Comparison of ENCODE assay signal across 8 cellular contexts in the genomic region with DNA sequence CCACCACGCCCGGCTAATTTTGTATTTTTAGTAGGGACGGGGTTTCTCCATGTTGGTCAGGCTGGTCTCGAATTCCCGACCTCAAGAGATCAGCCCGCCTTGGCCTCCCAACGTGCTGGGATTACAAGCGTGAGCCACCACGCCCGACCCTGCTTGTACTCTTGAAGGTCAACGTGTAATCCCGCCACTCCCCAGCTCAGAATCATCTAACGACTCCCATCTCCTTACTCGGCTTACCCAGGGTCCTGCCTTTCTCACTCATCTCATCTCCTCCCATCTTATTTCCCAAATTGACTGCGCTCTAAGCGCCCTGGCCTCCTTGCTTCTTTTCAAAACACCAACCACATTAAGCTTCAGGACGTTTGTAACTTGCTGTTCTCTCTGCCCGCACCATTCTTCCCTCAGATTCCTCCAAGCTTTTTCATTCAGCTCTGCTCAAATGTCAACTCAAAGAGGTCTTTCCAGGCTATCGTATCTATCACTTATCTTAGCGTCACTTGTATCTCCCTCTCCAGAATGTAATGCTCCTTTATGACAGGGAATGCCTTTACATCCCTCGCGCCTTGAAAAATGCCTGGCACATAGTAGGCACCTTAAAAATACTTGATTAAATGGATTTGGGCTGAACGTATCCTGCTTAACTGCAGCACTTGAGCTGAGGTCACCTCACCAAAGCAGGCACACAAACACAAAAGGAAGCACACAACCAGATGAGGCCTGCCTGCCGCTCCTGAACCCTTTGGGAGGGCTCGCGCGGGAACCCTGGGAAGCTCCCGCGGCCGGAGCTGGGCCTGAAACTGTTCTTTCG. TPM values are rescaled to one million over a fixed set of nuclear protein-coding genes. Genes with fewer than 3 reads are reported as not detected.
A peak's percentile ranks its signal among the peaks of the same experiment; 100 is the strongest.
DNase-seq lines count a peak whose midpoint lies in the region; ATAC-seq, FAIRE-seq and TF ChIP-seq lines count a peak whose summit lies in the region.

No MANE protein-coding gene starts in this region.

- no peak for TF ChIP-seq RAD21 in GM12878 (IDR thresholded peaks at IDR 0.05; ENCODE audit: insufficient read depth, low read depth, low read length)

- H3K27ac ChIP-seq in KOPT-K1 (ENCODE audit: low read depth, low read length, poor library complexity, severe bottlenecking) (peak overlapping the region; percentile 96), GM12878 (ENCODE audit: control insufficient read depth, insufficient read depth) (peak overlapping the region; percentile 95), temporal lobe (ENCODE audit: low read depth, low read length) (peak overlapping the region; percentile 97)

- H3K27me3 ChIP-seq in GM12878 (replicated peaks in 1 of 2; ENCODE audit: control insufficient read depth in 2 of 2, insufficient read depth in 2 of 2, low read length in 1 of 2), result no peaks in the 10 kb centered on the region

- H3K36me3 ChIP-seq in KOPT-K1 (ENCODE audit: insufficient read depth, low read length) (peaks cover 8% of the 10 kb centered on the region), GM12878 (ENCODE audit: control insufficient read depth in 2 of 2, insufficient read depth in 2 of 2, low read length in 1 of 2) (no peaks in the 10 kb centered on the region)

- H4K20me1 ChIP-seq in GM12878 (ENCODE audit: control insufficient read depth, insufficient read depth), result no peaks in the 10 kb centered on the region

- POLR2A ChIA-PET in GM12878 (lab: Charles Lee), result interaction anchor here (0.9 to 1.5 kb wide), 4 partner anchors 12 to 310 kb away, joined by 3 to 4 read pairs (median 3); no protein-coding TSS in a partner anchor

- no peak for TF ChIP-seq CTCF in GM12878 (IDR thresholded peaks at IDR 0.05 in 2 of 3, conservative IDR thresholded peaks at IDR 0.05 in 1 of 3; ENCODE audit: control insufficient read depth in 2 of 3, extremely low read depth in 1 of 3, insufficient read depth in 1 of 3, low read depth in 3 of 3, low read length in 3 of 3)

- peak overlapping the region; percentile 74 for H3K4me3 ChIP-seq in GM12878

- 54% methylated on average over 31 of the region's 31 CpGs for WGBS in GM12878 (ENCODE audit: insufficient coverage, insufficient replicate concordance, low lambda C conversion rate, missing lambda C conversion rate)

- peaks cover 38% of the 10 kb centered on the region for H3K79me2 ChIP-seq in GM12878 (ENCODE audit: control insufficient read depth, insufficient read depth, low read length)

- DNase-seq in EH (ENCODE audit: low read depth) (peak; percentile 11), GM12878 (ENCODE audit: low read depth, low spot score) (no peak), left kidney (ENCODE audit: low read depth, low spot score) (peak; percentile 13), GM12891 (ENCODE audit: insufficient read length, low spot score) (no peak), NAMALWA (ENCODE audit: low spot score) (no peak)

- BruUV-seq in GM12878 (replicated peaks; lab: Mats Ljungman, UMichigan), result TSS peak; percentile 97

- TF ChIP-seq POLR2A in GM12878 (IDR thresholded peaks at IDR 0.05; ENCODE audit: low read depth, low read length) (no peak), GM12891 (IDR thresholded peaks at IDR 0.05; ENCODE audit: low read depth, low read length) (no peak)

- H3K9ac ChIP-seq in GM12878 (ENCODE audit: control insufficient read depth, insufficient read depth, low read length), result peak overlapping the region; percentile 89

- no peaks in the 10 kb centered on the region for H3K4me1 ChIP-seq in GM12878 (ENCODE audit: control insufficient read depth, insufficient read depth, low read length)

- peak overlapping the region; percentile 84 for H3K4me2 ChIP-seq in GM12878 (ENCODE audit: control insufficient read depth, insufficient read depth)

- FAIRE-seq in GM12878 (lab: Jason Lieb, UNC), result no peak
- FAIRE-seq in GM12891 (lab: Jason Lieb, UNC), result no peak

- ATAC-seq in GM12878, result no peak
- no peak for ATAC-seq in HG03432 (IDR thresholded peaks at IDR 0.05; ENCODE audit: unreplicated experiment)

- no peak for TF ChIP-seq EP300 in GM12878 (IDR thresholded peaks at IDR 0.05; ENCODE audit: borderline replicate concordance in 1 of 2, control insufficient read depth in 1 of 2, low read depth in 2 of 2, low read length in 2 of 2)

- intact Hi-C loops in GM12878 (cut with micrococcal nuclease; ENCODE audit: unreplicated experiment), result loop anchor here (2.0 to 5.0 kb wide), 4 partner anchors 187 to 352 kb away; a partner anchor contains a TSS

- SMC1A ChIA-PET in GM12878 (lab: Charles Lee; ENCODE audit: uncharacterized antibody, unreplicated experiment), result interaction anchor here (0.7 to 1.5 kb wide), 6 partner anchors 8 to 311 kb away, joined by 3 to 6 read pairs (median 3); no protein-coding TSS in a partner anchor

- CTCF ChIA-PET in GM12878 (lab: Yijun Ruan, JAX), result interaction anchor here (0.8 to 3.0 kb wide), 4 partner anchors 11 to 311 kb away, joined by 3 to 13 read pairs (median 4); no protein-coding TSS in a partner anchor

- RAD21 ChIA-PET in GM12878 (lab: Charles Lee; ENCODE audit: unreplicated experiment), result interaction anchor here (0.6 to 1.8 kb wide), 6 partner anchors 20 to 710 kb away, joined by 3 to 8 read pairs (median 3); a partner anchor contains a TSS

- H2AFZ ChIP-seq in GM12878 (ENCODE audit: control insufficient read depth, low read depth, low read length), result peak overlapping the region; percentile 74

- in situ Hi-C loops in GM12878 (cut with MboI), result no loop called here

- no peaks in the 10 kb centered on the region for H3K9me3 ChIP-seq in KOPT-K1 (ENCODE audit: insufficient read depth, low read length, poor library complexity, severe bottlenecking)
- no peaks in the 10 kb centered on the region; the same call in 2 of the 3 replicates for H3K9me3 ChIP-seq in GM12878 (replicated peaks; ENCODE audit: control insufficient read depth, insufficient read depth, low read length)

TF ChIP-seq in GM12878, 131 proteins besides CTCF, POLR2A, EP300 and RAD21 (continues in another document):
- TF ChIP-seq NR2C2 (IDR thresholded peaks at IDR 0.05; ENCODE audit: borderline replicate concordance, control insufficient read depth, insufficient read length, low read depth) (no peak), EED (IDR thresholded peaks at IDR 0.05; ENCODE audit: low read depth) (peak; percentile 75), RCOR1 (conservative IDR thresholded peaks at IDR 0.05; ENCODE audit: low read depth, low read length) (no peak), PAX5 (IDR thresholded peaks at IDR 0.05; ENCODE audit: borderline replicate concordance, low read depth, low read length) (0 out of 2 replicates have a peak, but pooled peaks have one; percentile 11), ZNF217 (IDR thresholded peaks at IDR 0.05) (no peak), MTA2 (IDR thresholded peaks at IDR 0.05; ENCODE audit: low read depth) (no peak), MXI1 (IDR thresholded peaks at IDR 0.05; ENCODE audit: low read depth, low read length) (no peak)

TF ChIP-seq in GM12891, 5 proteins besides CTCF, POLR2A, EP300 and RAD21:
- TF ChIP-seq POLR2AphosphoS5 (IDR thresholded peaks at IDR 0.05; ENCODE audit: low read depth, low read length) (no peak), SPI1 (IDR thresholded peaks at IDR 0.05; ENCODE audit: low read depth, low read length) (no peak), POU2F2 (IDR thresholded peaks at IDR 0.05; ENCODE audit: low read depth, low read length) (no peak), PAX5 (IDR thresholded peaks at IDR 0.05; ENCODE audit: insufficient read depth, low read length, severe bottlenecking) (no peak), TAF1 (IDR thresholded peaks at IDR 0.05; ENCODE audit: low read depth, low read length) (no peak)

RNA-seq across cellular contexts. Expression of a gene that starts 1.4 kb away (rescaled TPM):
- 16.2 and 18.5 TPM in 2 replicates for total RNA-seq in GM12878 (2013; cell fraction: nucleolus; rRNA removed)
- total RNA-seq in GM12878 (2014; rRNA removed), result 45.5 and 55.8 TPM in 2 replicates
- total RNA-seq in GM12878 (2014; rRNA removed; fragmentation: Illumina TruSeq; extraction: Trizol), result 71.9 and 77.9 TPM in 2 replicates
- total RNA-seq in GM12878 (2021), result 49.9 and 52.5 TPM in 2 replicates
- 12.8 TPM for polyA plus RNA-seq in GM12878 (2011; ENCODE audit: low read depth)
- polyA plus RNA-seq in GM12878 (2011; rRNA removed), result 25.6 and 48.2 TPM in 2 replicates
- polyA plus RNA-seq in GM12878 (2011; cell fraction: cytosol; rRNA removed), result 8.3 and 8.6 TPM in 2 replicates
- 8.0 and 14.8 TPM in 2 replicates for polyA plus RNA-seq in GM12878 (2011; cell fraction: nucleus; rRNA removed)
- 26.8 and 28.8 TPM in 2 replicates for polyA plus RNA-seq in GM12878 (2012)
- 66.0 and 81.2 TPM in 2 replicates for polyA plus RNA-seq in GM12878 (2014; fragmentation: Illumina TruSeq; extraction: Trizol)
- polyA plus RNA-seq in GM12878 (2014; fragmentation: Nextera tagmentation; extraction: Ambion mirVana), result 10 to 100 TPM; 28.0 to 35.9 TPM
- polyA plus RNA-seq in GM12878 (2014; rRNA removed), result 23.6 and 27.9 TPM in 2 replicates
- polyA plus RNA-seq in GM12878 (2016; fragmentation: Nextera tagmentation; extraction: Ambion mirVana), result 10 to 100 TPM; 50.7 to 58.1 TPM
- 9.9 and 17.3 TPM in 2 replicates for polyA minus RNA-seq in GM12878 (2011; rRNA and poly(A)+ RNA removed)
- 12.6 and 13.4 TPM in 2 replicates for polyA minus RNA-seq in GM12878 (2011; cell fraction: cytosol; rRNA and poly(A)+ RNA removed)
- polyA minus RNA-seq in GM12878 (2011; cell fraction: nucleus; rRNA and poly(A)+ RNA removed), result 5.9 and 10.4 TPM in 2 replicates
- 55.6 TPM for total RNA-seq in temporal lobe
- 21.5 TPM for polyA plus RNA-seq in GM12891 (2012; ENCODE audit: low read depth, missing spikeins)

Comparison
In these comparisons a context has a peak if more than half of its experiments do, and no peak if none do; other contexts are left out.
1. DNase-seq: peak in EH (single experiment) and left kidney (single experiment); none in GM12878 (single experiment), GM12891 (single experiment) and NAMALWA (single experiment).
2. Peak in every context shown above with its lines, with median percentiles within 50 percentile points of each other: H3K27ac ChIP-seq.